In genomic region chr21:32155226-32155625, GRCh38 we compare ENCODE assay signal across 1 cellular context.
TF ChIP-seq lines count a peak whose summit lies in the region.

No MANE protein-coding gene starts in this region.

TF ChIP-seq in SK-N-SH treated with all-trans-retinoic acid at 6 μM for 48 hours, 23 proteins besides CTCF, POLR2A, EP300 and RAD21 (continued from another document):
- TF ChIP-seq ZNF565 (CRISPR knock-in tag; conservative IDR thresholded peaks at IDR 0.05; ENCODE audit: low read depth) (no peak), BACH2 (CRISPR knock-in tag; IDR thresholded peaks at IDR 0.05; ENCODE audit: borderline replicate concordance) (no peak), ESRRG (CRISPR knock-in tag; IDR thresholded peaks at IDR 0.05) (no peak), ZC3H10 (CRISPR knock-in tag; IDR thresholded peaks at IDR 0.05) (no peak), ISL1 (CRISPR knock-in tag; IDR thresholded peaks at IDR 0.05) (no peak), ZFP30 (CRISPR knock-in tag; IDR thresholded peaks at IDR 0.05) (no peak), RARB (CRISPR knock-in tag; IDR thresholded peaks at IDR 0.05) (no peak), ZFP3 (CRISPR knock-in tag; IDR thresholded peaks at IDR 0.05) (no peak)
- TF ChIP-seq, protein P1, sequence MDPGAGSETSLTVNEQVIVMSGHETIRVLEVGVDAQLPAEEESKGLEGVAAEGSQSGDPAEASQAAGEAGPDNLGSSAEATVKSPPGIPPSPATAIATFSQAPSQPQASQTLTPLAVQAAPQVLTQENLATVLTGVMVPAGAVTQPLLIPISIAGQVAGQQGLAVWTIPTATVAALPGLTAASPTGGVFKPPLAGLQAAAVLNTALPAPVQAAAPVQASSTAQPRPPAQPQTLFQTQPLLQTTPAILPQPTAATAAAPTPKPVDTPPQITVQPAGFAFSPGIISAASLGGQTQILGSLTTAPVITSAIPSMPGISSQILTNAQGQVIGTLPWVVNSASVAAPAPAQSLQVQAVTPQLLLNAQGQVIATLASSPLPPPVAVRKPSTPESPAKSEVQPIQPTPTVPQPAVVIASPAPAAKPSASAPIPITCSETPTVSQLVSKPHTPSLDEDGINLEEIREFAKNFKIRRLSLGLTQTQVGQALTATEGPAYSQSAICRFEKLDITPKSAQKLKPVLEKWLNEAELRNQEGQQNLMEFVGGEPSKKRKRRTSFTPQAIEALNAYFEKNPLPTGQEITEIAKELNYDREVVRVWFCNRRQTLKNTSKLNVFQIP (CRISPR knock-in tag; IDR thresholded peaks at IDR 0.05; ENCODE audit: borderline replicate concordance, low read depth): no peak
- TF ChIP-seq, protein P2, sequence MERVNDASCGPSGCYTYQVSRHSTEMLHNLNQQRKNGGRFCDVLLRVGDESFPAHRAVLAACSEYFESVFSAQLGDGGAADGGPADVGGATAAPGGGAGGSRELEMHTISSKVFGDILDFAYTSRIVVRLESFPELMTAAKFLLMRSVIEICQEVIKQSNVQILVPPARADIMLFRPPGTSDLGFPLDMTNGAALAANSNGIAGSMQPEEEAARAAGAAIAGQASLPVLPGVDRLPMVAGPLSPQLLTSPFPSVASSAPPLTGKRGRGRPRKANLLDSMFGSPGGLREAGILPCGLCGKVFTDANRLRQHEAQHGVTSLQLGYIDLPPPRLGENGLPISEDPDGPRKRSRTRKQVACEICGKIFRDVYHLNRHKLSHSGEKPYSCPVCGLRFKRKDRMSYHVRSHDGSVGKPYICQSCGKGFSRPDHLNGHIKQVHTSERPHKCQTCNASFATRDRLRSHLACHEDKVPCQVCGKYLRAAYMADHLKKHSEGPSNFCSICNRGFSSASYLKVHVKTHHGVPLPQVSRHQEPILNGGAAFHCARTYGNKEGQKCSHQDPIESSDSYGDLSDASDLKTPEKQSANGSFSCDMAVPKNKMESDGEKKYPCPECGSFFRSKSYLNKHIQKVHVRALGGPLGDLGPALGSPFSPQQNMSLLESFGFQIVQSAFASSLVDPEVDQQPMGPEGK (CRISPR knock-in tag; IDR thresholded peaks at IDR 0.05; ENCODE audit: borderline replicate concordance): no peak
